9 cellular contexts compared by ENCODE assay signal in genomic region chr1:187928288-187928687, GRCh38.
DNase-seq lines count a peak whose midpoint lies in the region; ATAC-seq and TF ChIP-seq lines count a peak whose summit lies in the region.
"Had no signal": no experiment of that assay in that cellular context is flagged by ENCODE, and none has a peak within 500 bp of the region (broad histone marks: within the 10 kb centered on the region; RNA-seq: fewer than 3 reads in every experiment).

No MANE protein-coding gene starts in this region.

- peaks cover 2% of the 10 kb centered on the region for H3K27me3 Mint-ChIP-seq in neural progenitor cell (ENCODE audit: insufficient read depth, low read depth)

- H3F3A ChIP-seq in neural progenitor cell (ENCODE audit: low read depth), result no peaks in the 10 kb centered on the region

- H3K9me3 Mint-ChIP-seq in neural progenitor cell, result no peaks in the 10 kb centered on the region

- no peaks in the 10 kb centered on the region for H3K4me1 ChIP-seq in mammary epithelial cell (ENCODE audit: insufficient read depth, low read length)
- peaks cover 10% of the 10 kb centered on the region for H3K4me1 ChIP-seq in neural progenitor cell
- H3K4me1 ChIP-seq in Peyer's patch, result no peaks in the 10 kb centered on the region

- peak; percentile 20 for DNase-seq in mammary epithelial cell
- peak; percentile 83 for DNase-seq in neural progenitor cell (ENCODE audit: low spot score)
- DNase-seq in Peyer's patch, result no peak
- DNase-seq in effector CD4-positive, alpha-beta T cell, result no peak

- TF ChIP-seq CTCF in mammary epithelial cell (conservative IDR thresholded peaks at IDR 0.05 in 1 of 2, IDR thresholded peaks at IDR 0.05 in 1 of 2; ENCODE audit: extremely low read depth in 1 of 2, insufficient read depth in 1 of 2, low read depth in 1 of 2, low read length in 2 of 2), result peak; percentile 50 to 70
- peak; percentile 71 for TF ChIP-seq CTCF in neural progenitor cell (IDR thresholded peaks at IDR 0.05)
- TF ChIP-seq CTCF in Peyer's patch (IDR thresholded peaks at IDR 0.05), result peak in 1 of 6 experiments; percentile 32

- in situ Hi-C loops in mammary epithelial cell (cut with MboI; ENCODE audit: low sequenced_read_pairs in 2 of 2), result no loop called here

- H3K36me3 ChIP-seq in mammary epithelial cell (ENCODE audit: insufficient read depth, low read length) (no peaks in the 10 kb centered on the region), neural progenitor cell (no peaks in the 10 kb centered on the region), Peyer's patch (no peaks in the 10 kb centered on the region)
- H3K36me3 ChIP-seq: thoracic aorta had no signal

- peak; percentile 70 for ATAC-seq in GM18502 (IDR thresholded peaks at IDR 0.05; ENCODE audit: poor library complexity, unreplicated experiment)
- peak; percentile 50 for ATAC-seq in HG03520 (IDR thresholded peaks at IDR 0.05; ENCODE audit: unreplicated experiment)
- ATAC-seq in esophagus mucosa, result no peak
- no peak for ATAC-seq in GM21526 (IDR thresholded peaks at IDR 0.05; ENCODE audit: low FRiP score, unreplicated experiment)

- H3K79me2 ChIP-seq in mammary epithelial cell (ENCODE audit: insufficient read depth, low read length), result no peaks in the 10 kb centered on the region
- H3K79me2 ChIP-seq in neural progenitor cell (ENCODE audit: low read depth), result no peaks in the 10 kb centered on the region

- H3K9ac ChIP-seq in mammary epithelial cell (ENCODE audit: insufficient read depth, low read length), result no peak overlapping the region
- no peak overlapping the region for H3K9ac ChIP-seq in neural progenitor cell

- H3K4me2 ChIP-seq in mammary epithelial cell (ENCODE audit: insufficient read depth, low read depth, low read length) (no peak overlapping the region), neural progenitor cell (no peak overlapping the region)

- H3K27ac ChIP-seq in mammary epithelial cell (ENCODE audit: insufficient read depth, low read depth, low read length) (no peak overlapping the region), neural progenitor cell (no peak overlapping the region), Peyer's patch (no peak overlapping the region)
- H3K27ac ChIP-seq: thoracic aorta had no signal

- intact Hi-C loops in mammary epithelial cell (cut with micrococcal nuclease), result loop anchor here (1.0 to 10.0 kb wide), 5 partner anchors 200 to 873 kb away; no protein-coding TSS in a partner anchor

- H2AFZ ChIP-seq in mammary epithelial cell (ENCODE audit: low read depth, low read length) (no peak overlapping the region), neural progenitor cell (replicated peaks) (peak overlapping the region; percentile 81)

- H3K9me3 ChIP-seq in mammary epithelial cell (replicated peaks; ENCODE audit: insufficient read depth, low read length) (no peaks in the 10 kb centered on the region), neural progenitor cell (ENCODE audit: low read depth) (no peaks in the 10 kb centered on the region), Peyer's patch (no peaks in the 10 kb centered on the region)
- H3K9me3 ChIP-seq: thoracic aorta had no signal

- 0% methylated on average over 2 of the region's 4 CpGs for WGBS in mammary epithelial cell (ENCODE audit: low coverage, missing lambda C conversion rate)

- no TSS peak for BruUV-seq in mammary epithelial cell (replicated peaks; lab: Mats Ljungman, UMichigan)

- peaks cover 11% of the 10 kb centered on the region for H3K4me1 Mint-ChIP-seq in neural progenitor cell

- no peak overlapping the region for H3K27ac Mint-ChIP-seq in neural progenitor cell

- no peaks in the 10 kb centered on the region for H3K27me3 ChIP-seq in mammary epithelial cell (ENCODE audit: insufficient read depth, low read length)
- H3K27me3 ChIP-seq in neural progenitor cell, result no peaks in the 10 kb centered on the region
- no peaks in the 10 kb centered on the region for H3K27me3 ChIP-seq in Peyer's patch

- H4K20me1 ChIP-seq in mammary epithelial cell (ENCODE audit: insufficient read depth, low read length), result no peaks in the 10 kb centered on the region
- no peaks in the 10 kb centered on the region for H4K20me1 ChIP-seq in neural progenitor cell (ENCODE audit: low read depth)

- H3K4me3 Mint-ChIP-seq in neural progenitor cell, result no peak overlapping the region

- dilution Hi-C loops in mammary epithelial cell (cut with HindIII; ENCODE audit: low sequenced_read_pairs), result no loop called here

- no peaks in the 10 kb centered on the region for H3K36me3 Mint-ChIP-seq in neural progenitor cell

- TF ChIP-seq POLR2A in Peyer's patch (IDR thresholded peaks at IDR 0.05), result no peak

- CTCF ChIA-PET in mammary epithelial cell (lab: Charles Lee; ENCODE audit: low non-redundant PET), result interaction anchor here (0.6 to 0.7 kb wide), 3 partner anchors 200 to 588 kb away, joined by 4 to 5 read pairs (median 4); no protein-coding TSS in a partner anchor

- no peak overlapping the region for H3K4me3 ChIP-seq in mammary epithelial cell (replicated peaks in 1 of 3; ENCODE audit: insufficient read depth in 1 of 3, low read depth in 2 of 3, low read length in 3 of 3)
- no peak overlapping the region for H3K4me3 ChIP-seq in neural progenitor cell
- H3K4me3 ChIP-seq in Peyer's patch, result no peak overlapping the region
- H3K4me3 ChIP-seq: thoracic aorta had no signal

Comparison
In these comparisons a context has a peak if more than half of its experiments do, and no peak if none do; other contexts are left out.
1. ATAC-seq: peak in GM18502 (single experiment) and HG03520 (single experiment); none in esophagus mucosa (single experiment) and GM21526 (single experiment).
2. DNase-seq: peak in mammary epithelial cell (single experiment) and neural progenitor cell (single experiment); none in Peyer's patch (0 of 3) and effector CD4-positive, alpha-beta T cell (single experiment).